Comparison of ENCODE assay signal across 39 cellular contexts in genomic region chr2:171979103-171979502, GRCh38. TPM values are rescaled to one million over a fixed set of nuclear protein-coding genes. Genes with fewer than 3 reads are reported as not detected.
"Had no signal": no experiment of that assay in that cellular context is flagged by ENCODE, and none has a peak within 500 bp of the region (broad histone marks: within the 10 kb centered on the region; RNA-seq: fewer than 3 reads in every experiment).

No MANE protein-coding gene starts in this region.

- H3K27ac Mint-ChIP-seq: activated naive CD4-positive, alpha-beta T cell treated with anti-CD3 and anti-CD28 coated beads for 36 hours; activated naive CD4-positive, alpha-beta T cell treated with anti-CD3 and anti-CD28 coated beads, Interleukin-2, amount 10 ng/mL, durations not matched to agents 7 days and 5 days; activated naive CD8-positive, alpha-beta T cell; activated naive CD8-positive, alpha-beta T cell treated with anti-CD3 and anti-CD28 coated beads for 36 hours; activated naive CD8-positive, alpha-beta T cell treated with anti-CD3 and anti-CD28 coated beads, Interleukin-2, amount 10 ng/mL, durations not matched to agents 7 days and 5 days; activated naive CD8-positive, alpha-beta T cell treated with anti-CD3 and anti-CD28 coated beads, Interleukin-2, amount 50 U/mL, for 24 hours; activated T-cell treated with anti-CD3 and anti-CD28 coated beads, Interleukin-2, amount 50 U/mL, for 24 hours; activated T-cell treated with anti-CD3 and anti-CD28 coated beads, Interleukin-2, amount 50 U/mL, for 72 hours; activated T-helper 1 cell treated with anti-CD3 and anti-CD28 coated beads, Interleukin-12 subunit alpha, Interleukin-12 subunit beta, Interleukin-2, Interleukin-4 antibody, amounts not matched to agents 30 ng/mL and 10 ng/mL and 1 ng/mL, durations not matched to agents 14 hours and 24 hours and 36 hours; activated T-helper 17 cell treated with anti-CD3 and anti-CD28 coated beads, Interleukin-2, amount 50 U/mL, for 72 hours; activated T-helper 2 cell treated with anti-CD3 and anti-CD28 coated beads, Interferon-gamma antibody, Interleukin-2, Interleukin-4, amounts not matched to agents 10 μg/mL and 5 μg/mL and 100 μg/mL, durations not matched to agents 14 hours and 24 hours and 36 hours; brain had no signal

- H3K4me1 ChIP-seq: adrenal gland, ascending aorta, body of pancreas, breast epithelium had no signal

- H3K9me3 ChIP-seq: adrenal gland, ascending aorta, body of pancreas, breast epithelium had no signal

- H3K9me3 Mint-ChIP-seq: activated naive CD4-positive, alpha-beta T cell treated with anti-CD3 and anti-CD28 coated beads for 36 hours; activated naive CD4-positive, alpha-beta T cell treated with anti-CD3 and anti-CD28 coated beads, Interleukin-2, amount 10 ng/mL, durations not matched to agents 7 days and 5 days; activated naive CD4-positive, alpha-beta T cell treated with anti-CD3 and anti-CD28 coated beads, Interleukin-2, amount 50 U/mL, for 24 hours; activated naive CD4-positive, alpha-beta T cell treated with anti-CD3 and anti-CD28 coated beads, Interleukin-2, amount 50 U/mL, for 72 hours; activated naive CD8-positive, alpha-beta T cell treated with anti-CD3 and anti-CD28 coated beads for 36 hours; activated naive CD8-positive, alpha-beta T cell treated with anti-CD3 and anti-CD28 coated beads, Interleukin-2, amount 50 U/mL, for 24 hours; activated T-cell treated with anti-CD3 and anti-CD28 coated beads, Interleukin-2, amount 50 U/mL, for 24 hours; activated T-cell treated with anti-CD3 and anti-CD28 coated beads, Interleukin-2, amount 50 U/mL, for 4 hours; activated T-cell treated with anti-CD3 and anti-CD28 coated beads, Interleukin-2, amount 50 U/mL, for 72 hours; activated T-helper 1 cell treated with anti-CD3 and anti-CD28 coated beads, Interleukin-12 subunit alpha, Interleukin-12 subunit beta, Interleukin-2, Interleukin-4 antibody, amounts not matched to agents 30 ng/mL and 10 ng/mL and 1 ng/mL, durations not matched to agents 14 hours and 24 hours and 36 hours; activated T-helper 17 cell treated with anti-CD3 and anti-CD28 coated beads, Interleukin-2, amount 50 U/mL, for 72 hours; activated T-helper 2 cell treated with anti-CD3 and anti-CD28 coated beads, Interferon-gamma antibody, Interleukin-2, Interleukin-4, amounts not matched to agents 10 μg/mL and 5 μg/mL and 100 μg/mL, durations not matched to agents 14 hours and 24 hours and 36 hours had no signal

- DNase-seq: activated effector memory CD4-positive, alpha-beta T cell treated with anti-CD3 and anti-CD28 coated beads, Interleukin-2, amount 50 U/mL, for 16 hours; activated effector memory CD4-positive, alpha-beta T cell treated with Interleukin-2 at 50 U/mL for 16 hours; activated gamma-delta T cell; activated gamma-delta T cell treated with Interleukin-2 at 50 U/mL for 16 hours; activated naive CD4-positive, alpha-beta T cell; activated naive CD4-positive, alpha-beta T cell treated with anti-CD3 and anti-CD28 coated beads for 36 hours; activated naive CD4-positive, alpha-beta T cell treated with anti-CD3 and anti-CD28 coated beads, Interleukin-2, amount 10 ng/mL, durations not matched to agents 7 days and 5 days; activated naive CD4-positive, alpha-beta T cell treated with anti-CD3 and anti-CD28 coated beads, Interleukin-2, amount 50 U/mL, for 16 hours; activated naive CD4-positive, alpha-beta T cell treated with Interleukin-2 at 50 U/mL for 16 hours; activated naive CD8-positive, alpha-beta T cell treated with anti-CD3 and anti-CD28 coated beads for 36 hours; activated naive CD8-positive, alpha-beta T cell treated with anti-CD3 and anti-CD28 coated beads, Interleukin-2, amount 10 ng/mL, durations not matched to agents 7 days and 5 days; activated naive CD8-positive, alpha-beta T cell treated with anti-CD3 and anti-CD28 coated beads, Interleukin-2, amount 50 U/mL, for 24 hours; activated T-cell treated with anti-CD3 and anti-CD28 coated beads for 4 hours; activated T-cell treated with anti-CD3 and anti-CD28 coated beads, Interleukin-2, amount 50 U/mL, for 1 hour; activated T-cell treated with anti-CD3 and anti-CD28 coated beads, Interleukin-2, amount 50 U/mL, for 24 hours; activated T-cell treated with anti-CD3 and anti-CD28 coated beads, Interleukin-2, amount 50 U/mL, for 4 hours; activated T-cell treated with anti-CD3 and anti-CD28 coated beads, Interleukin-2, amount 50 U/mL, for 48 hours; activated T-cell treated with anti-CD3 and anti-CD28 coated beads, Interleukin-2, amount 50 U/mL, for 72 hours; adrenal gland; amniotic stem cell; amygdala; anterior cingulate cortex; aorta; body of pancreas; brain microvascular endothelial cell; caudate nucleus; central memory CD4-positive, alpha-beta T cell; cerebellar nuclear complex had no signal

- H3K4me1 Mint-ChIP-seq: activated naive CD4-positive, alpha-beta T cell treated with anti-CD3 and anti-CD28 coated beads, Interleukin-2, amount 10 ng/mL, durations not matched to agents 7 days and 5 days; activated naive CD4-positive, alpha-beta T cell treated with anti-CD3 and anti-CD28 coated beads, Interleukin-2, amount 50 U/mL, for 24 hours; activated naive CD8-positive, alpha-beta T cell treated with anti-CD3 and anti-CD28 coated beads, Interleukin-2, amount 50 U/mL, for 24 hours; brain had no signal

- H3K4me3 ChIP-seq: adrenal gland, ascending aorta, body of pancreas, breast epithelium, cardiac muscle cell had no signal

- H3K36me3 ChIP-seq: breast epithelium had no signal

- FAIRE-seq: bronchial epithelial cell had no signal

- H3K4me3 Mint-ChIP-seq: activated naive CD4-positive, alpha-beta T cell treated with anti-CD3 and anti-CD28 coated beads for 36 hours; activated naive CD4-positive, alpha-beta T cell treated with anti-CD3 and anti-CD28 coated beads, Interleukin-2, amount 10 ng/mL, durations not matched to agents 7 days and 5 days; activated naive CD4-positive, alpha-beta T cell treated with anti-CD3 and anti-CD28 coated beads, Interleukin-2, amount 50 U/mL, for 24 hours; activated naive CD8-positive, alpha-beta T cell; activated naive CD8-positive, alpha-beta T cell treated with anti-CD3 and anti-CD28 coated beads for 36 hours; activated naive CD8-positive, alpha-beta T cell treated with anti-CD3 and anti-CD28 coated beads, Interleukin-2, amount 10 ng/mL, durations not matched to agents 7 days and 5 days; activated naive CD8-positive, alpha-beta T cell treated with anti-CD3 and anti-CD28 coated beads, Interleukin-2, amount 50 U/mL, for 24 hours; activated T-cell treated with anti-CD3 and anti-CD28 coated beads, Interleukin-2, amount 50 U/mL, for 24 hours; activated T-cell treated with anti-CD3 and anti-CD28 coated beads, Interleukin-2, amount 50 U/mL, for 4 hours; activated T-cell treated with anti-CD3 and anti-CD28 coated beads, Interleukin-2, amount 50 U/mL, for 72 hours; activated T-helper 1 cell treated with anti-CD3 and anti-CD28 coated beads, Interleukin-12 subunit alpha, Interleukin-12 subunit beta, Interleukin-2, Interleukin-4 antibody, amounts not matched to agents 30 ng/mL and 10 ng/mL and 1 ng/mL, durations not matched to agents 14 hours and 24 hours and 36 hours; activated T-helper 17 cell treated with anti-CD3 and anti-CD28 coated beads, Interleukin-2, amount 50 U/mL, for 72 hours; brain had no signal

- H3K27me3 Mint-ChIP-seq: activated naive CD4-positive, alpha-beta T cell treated with anti-CD3 and anti-CD28 coated beads, Interleukin-2, amount 10 ng/mL, durations not matched to agents 7 days and 5 days; activated naive CD4-positive, alpha-beta T cell treated with anti-CD3 and anti-CD28 coated beads, Interleukin-2, amount 50 U/mL, for 24 hours; activated naive CD8-positive, alpha-beta T cell; activated naive CD8-positive, alpha-beta T cell treated with anti-CD3 and anti-CD28 coated beads for 36 hours; activated naive CD8-positive, alpha-beta T cell treated with anti-CD3 and anti-CD28 coated beads, Interleukin-2, amount 10 ng/mL, durations not matched to agents 7 days and 5 days; activated naive CD8-positive, alpha-beta T cell treated with anti-CD3 and anti-CD28 coated beads, Interleukin-2, amount 50 U/mL, for 24 hours; activated T-cell treated with anti-CD3 and anti-CD28 coated beads, Interleukin-2, amount 50 U/mL, for 24 hours; activated T-helper 17 cell treated with anti-CD3 and anti-CD28 coated beads, Interleukin-2, amount 50 U/mL, for 72 hours had no signal

- H3K27ac ChIP-seq: adrenal gland, ascending aorta, body of pancreas, brain microvascular endothelial cell, breast epithelium, cardiac muscle cell had no signal

- ATAC-seq: activated naive CD8-positive, alpha-beta T cell treated with anti-CD3 and anti-CD28 coated beads, Interleukin-2, amount 50 U/mL, for 24 hours; activated T-cell treated with anti-CD3 and anti-CD28 coated beads, Interleukin-2, amount 50 U/mL, for 4 hours; activated T-cell treated with anti-CD3 and anti-CD28 coated beads, Interleukin-2, amount 50 U/mL, for 72 hours; activated T-helper 17 cell treated with anti-CD3 and anti-CD28 coated beads, Interleukin-2, amount 50 U/mL, for 72 hours; body of pancreas had no signal

- H3K27me3 ChIP-seq: adrenal gland, ascending aorta, body of pancreas, brain microvascular endothelial cell, breast epithelium, cardiac muscle cell had no signal

RNA-seq across cellular contexts. Expression of gene METAP1D, which starts 20.6 kb away (rescaled TPM):
- total RNA-seq: ascending aorta had no signal
